Comparison of ENCODE assay signal across 17 cellular contexts in the genomic region with DNA sequence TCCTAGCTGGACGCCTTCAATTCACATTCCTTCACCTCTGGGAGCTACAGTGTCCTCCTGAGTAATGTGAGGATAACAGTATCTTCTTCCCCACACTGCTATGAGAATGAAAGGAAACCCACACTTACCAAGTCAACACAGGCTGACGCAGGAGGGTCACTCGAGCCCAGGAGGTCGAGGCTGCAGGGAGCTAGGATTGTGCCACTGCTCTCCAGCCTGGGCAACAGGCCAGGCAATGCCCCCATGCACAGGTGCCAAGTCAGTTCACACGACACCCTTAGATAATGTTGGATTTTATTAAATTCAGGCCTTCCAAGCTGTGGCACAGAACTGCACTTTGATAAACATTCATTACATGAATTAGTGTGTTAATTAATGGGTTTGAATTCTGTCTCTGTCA. TPM values are rescaled to one million over a fixed set of nuclear protein-coding genes. Genes with fewer than 3 reads are reported as not detected.
A peak's percentile ranks its signal among the peaks of the same experiment; 100 is the strongest.
DNase-seq lines count a peak whose midpoint lies in the region; ATAC-seq, FAIRE-seq and TF ChIP-seq lines count a peak whose summit lies in the region.
"Had no signal": no experiment of that assay in that cellular context is flagged by ENCODE, and none has a peak within 500 bp of the region (broad histone marks: within the 10 kb centered on the region; RNA-seq: fewer than 3 reads in every experiment).

No MANE protein-coding gene starts in this region.

- no peak overlapping the region for H3K27ac Mint-ChIP-seq in activated naive CD4-positive, alpha-beta T cell treated with anti-CD3 and anti-CD28 coated beads, Interleukin-2, amount 10 ng/mL, durations not matched to agents 7 days and 5 days
- H3K27ac Mint-ChIP-seq in activated naive CD4-positive, alpha-beta T cell treated with anti-CD3 and anti-CD28 coated beads for 36 hours: no peak overlapping the region
- H3K27ac Mint-ChIP-seq in astrocyte (ENCODE audit: unreplicated experiment): no peak overlapping the region

- no peaks in the 10 kb centered on the region for H3K79me1 ChIP-seq in neuronal stem cell (ENCODE audit: low read depth, low read length)

- no peak overlapping the region for H3K23ac ChIP-seq in neuronal stem cell (ENCODE audit: low read depth, low read length, poor library complexity)

- peaks cover 5% of the 10 kb centered on the region for H3K4me1 Mint-ChIP-seq in activated naive CD4-positive, alpha-beta T cell treated with anti-CD3 and anti-CD28 coated beads, Interleukin-2, amount 10 ng/mL, durations not matched to agents 7 days and 5 days
- peaks cover 7% of the 10 kb centered on the region for H3K4me1 Mint-ChIP-seq in activated naive CD4-positive, alpha-beta T cell treated with anti-CD3 and anti-CD28 coated beads for 36 hours (ENCODE audit: low read depth)
- peaks cover 11% of the 10 kb centered on the region for H3K4me1 Mint-ChIP-seq in astrocyte (ENCODE audit: low read depth, unreplicated experiment)

- H3K9me3 ChIP-seq in astrocyte (ENCODE audit: insufficient read depth, low read depth, low read length): no peaks in the 10 kb centered on the region
- H3K9me3 ChIP-seq in neuronal stem cell (replicated peaks in 1 of 2; ENCODE audit: control insufficient read depth in 2 of 2, insufficient read depth in 1 of 2, low read depth in 1 of 2, low read length in 2 of 2): no peaks in the 10 kb centered on the region
- H3K9me3 ChIP-seq: SJCRH30 had no signal

- H3K36me3 Mint-ChIP-seq in activated naive CD4-positive, alpha-beta T cell treated with anti-CD3 and anti-CD28 coated beads, Interleukin-2, amount 10 ng/mL, durations not matched to agents 7 days and 5 days: no peaks in the 10 kb centered on the region
- H3K36me3 Mint-ChIP-seq in activated naive CD4-positive, alpha-beta T cell treated with anti-CD3 and anti-CD28 coated beads for 36 hours (ENCODE audit: low read depth): no peaks in the 10 kb centered on the region
- no peaks in the 10 kb centered on the region for H3K36me3 Mint-ChIP-seq in astrocyte (ENCODE audit: low read depth, unreplicated experiment)

- no peak overlapping the region for H3K4ac ChIP-seq in neuronal stem cell (ENCODE audit: low read length)

- TF ChIP-seq CTCF in astrocyte (IDR thresholded peaks at IDR 0.05; ENCODE audit: insufficient read depth, low read depth, low read length): no peak

- H3K4me2 ChIP-seq in astrocyte (ENCODE audit: low read length) (peak overlapping the region; percentile 8), neuronal stem cell (ENCODE audit: insufficient read depth, low read length, poor library complexity, severe bottlenecking) (no peak overlapping the region)

- CTCF ChIA-PET in activated naive CD4-positive, alpha-beta T cell treated with anti-CD3 and anti-CD28 coated beads, Interleukin-2, amount 10 ng/mL, durations not matched to agents 7 days and 5 days (lab: Charles Lee): no interaction called here
- CTCF ChIA-PET in activated naive CD4-positive, alpha-beta T cell treated with anti-CD3 and anti-CD28 coated beads for 36 hours (lab: Charles Lee): no interaction called here

- no peak overlapping the region for H3K4me3 Mint-ChIP-seq in activated naive CD4-positive, alpha-beta T cell treated with anti-CD3 and anti-CD28 coated beads, Interleukin-2, amount 10 ng/mL, durations not matched to agents 7 days and 5 days
- no peak overlapping the region for H3K4me3 Mint-ChIP-seq in activated naive CD4-positive, alpha-beta T cell treated with anti-CD3 and anti-CD28 coated beads for 36 hours
- no peak overlapping the region for H3K4me3 Mint-ChIP-seq in astrocyte (ENCODE audit: unreplicated experiment)

- peaks cover 25% of the 10 kb centered on the region for H3K27me3 ChIP-seq in astrocyte (ENCODE audit: insufficient read depth, low read length)
- peaks cover 0 to 50% (median 0%) of the 10 kb centered on the region in 3 experiments for H3K27me3 ChIP-seq in neuronal stem cell (ENCODE audit: control insufficient read depth in 3 of 3, insufficient read depth in 3 of 3, low read depth in 1 of 3, low read length in 3 of 3)
- H3K27me3 ChIP-seq: SJCRH30 had no signal

- no peak overlapping the region for H3K9ac ChIP-seq in astrocyte (ENCODE audit: low read length)
- H3K9ac ChIP-seq in neuronal stem cell (ENCODE audit: low read depth, low read length, poor library complexity): no peak overlapping the region

- H2BK15ac ChIP-seq in neuronal stem cell (ENCODE audit: low read length): no peak overlapping the region

- H3K36me3 ChIP-seq in astrocyte (ENCODE audit: insufficient read depth, low read length) (no peaks in the 10 kb centered on the region), neuronal stem cell (replicated peaks in 1 of 2; ENCODE audit: control insufficient read depth in 2 of 2, insufficient read depth in 2 of 2, low read length in 2 of 2) (no peaks in the 10 kb centered on the region)
- H3K36me3 ChIP-seq: SJCRH30 had no signal

- H3K27me3 Mint-ChIP-seq in activated naive CD4-positive, alpha-beta T cell treated with anti-CD3 and anti-CD28 coated beads, Interleukin-2, amount 10 ng/mL, durations not matched to agents 7 days and 5 days: peaks cover 32% of the 10 kb centered on the region
- peaks cover 10% of the 10 kb centered on the region for H3K27me3 Mint-ChIP-seq in activated naive CD4-positive, alpha-beta T cell treated with anti-CD3 and anti-CD28 coated beads for 36 hours (ENCODE audit: low read depth)
- H3K27me3 Mint-ChIP-seq in astrocyte (ENCODE audit: low read depth, unreplicated experiment): peaks cover 40% of the 10 kb centered on the region

- H2AK5ac ChIP-seq in neuronal stem cell (ENCODE audit: low read depth, low read length): no peak overlapping the region

- no peaks in the 10 kb centered on the region for H4K20me1 ChIP-seq in astrocyte (ENCODE audit: insufficient read depth, low read length)

- ATAC-seq in GM18907 (IDR thresholded peaks at IDR 0.05; ENCODE audit: unreplicated experiment) (no peak), HG03159 (IDR thresholded peaks at IDR 0.05; ENCODE audit: unreplicated experiment) (no peak)
- ATAC-seq: SK-N-SH treated with all-trans-retinoic acid at 6 μM for 48 hours had no signal

- no peak overlapping the region for H3K4me3 ChIP-seq in astrocyte (ENCODE audit: insufficient read depth, low read depth, low read length)
- no peak overlapping the region for H3K4me3 ChIP-seq in neuronal stem cell (ENCODE audit: low read length in 2 of 2)
- H3K4me3 ChIP-seq: SJCRH30 had no signal

- H2BK12ac ChIP-seq in neuronal stem cell (ENCODE audit: low read length): peak overlapping the region; percentile 87

- no peak for FAIRE-seq in astrocyte (lab: Jason Lieb, UNC)

- no peak overlapping the region for H4K91ac ChIP-seq in neuronal stem cell (ENCODE audit: low read depth, low read length, poor library complexity)

- WGBS in neuronal stem cell (ENCODE audit: extremely low coverage in 2 of 2, insufficient read length in 2 of 2, insufficient replicate concordance in 1 of 2), 2 donors: no CpG with 5 or more reads among the region's 5 CpGs

- H2AFZ ChIP-seq in astrocyte (ENCODE audit: low read depth, low read length) (no peak overlapping the region), neuronal stem cell (ENCODE audit: low read length) (no peak overlapping the region)

- no peak overlapping the region for H2BK120ac ChIP-seq in neuronal stem cell (ENCODE audit: low read depth, low read length)

- peaks cover 9% of the 10 kb centered on the region for H3K4me1 ChIP-seq in astrocyte (ENCODE audit: insufficient read depth, low read length)
- peaks cover 5 to 27% of the 10 kb centered on the region in 2 donors for H3K4me1 ChIP-seq in neuronal stem cell (ENCODE audit: control insufficient read depth in 2 of 2, insufficient read depth in 1 of 2, low read depth in 1 of 2, low read length in 2 of 2)

- H3K27ac ChIP-seq in astrocyte (ENCODE audit: low read depth, low read length) (no peak overlapping the region), neuronal stem cell (replicated peaks; ENCODE audit: low read length) (no peak overlapping the region)
- H3K27ac ChIP-seq: SJCRH30 had no signal

- no peak overlapping the region for H2BK5ac ChIP-seq in neuronal stem cell (ENCODE audit: low read length)

- intact Hi-C loops in activated naive CD4-positive, alpha-beta T cell treated with anti-CD3 and anti-CD28 coated beads for 36 hours (cut with micrococcal nuclease): no loop called here

- peak; percentile 17 for DNase-seq in activated naive CD4-positive, alpha-beta T cell treated with anti-CD3 and anti-CD28 coated beads, Interleukin-2, amount 10 ng/mL, durations not matched to agents 7 days and 5 days
- DNase-seq in activated naive CD4-positive, alpha-beta T cell treated with anti-CD3 and anti-CD28 coated beads for 36 hours: no peak
- DNase-seq in astrocyte (ENCODE audit: low read depth) (no peak), neuronal stem cell (ENCODE audit: low spot score) (no peak)
- no peak for DNase-seq in stimulated activated CD4-positive, alpha-beta T cell treated with anti-CD3 and anti-CD28 coated beads, Interleukin-1b, Interleukin-23, amount 100 ng/mL, for 48 hours
- DNase-seq: GOT3, HCEC 1CT, IMR-90, KG1, MM.1S, NCI-H2029, NCI-H526 treated with DMSO at 0.1 percent for 48 hours, SJCRH30 had no signal

- H3K79me2 ChIP-seq in astrocyte (ENCODE audit: insufficient read depth, low read length): no peaks in the 10 kb centered on the region

- no peak overlapping the region for H3K18ac ChIP-seq in neuronal stem cell (ENCODE audit: low read length)

- H3K14ac ChIP-seq in neuronal stem cell (ENCODE audit: low read length): no peak overlapping the region

- no peak overlapping the region for H4K8ac ChIP-seq in neuronal stem cell (ENCODE audit: low read depth, low read length)

- H3K9me3 Mint-ChIP-seq in activated naive CD4-positive, alpha-beta T cell treated with anti-CD3 and anti-CD28 coated beads, Interleukin-2, amount 10 ng/mL, durations not matched to agents 7 days and 5 days: no peaks in the 10 kb centered on the region
- H3K9me3 Mint-ChIP-seq in activated naive CD4-positive, alpha-beta T cell treated with anti-CD3 and anti-CD28 coated beads for 36 hours: no peaks in the 10 kb centered on the region
- H3K9me3 Mint-ChIP-seq in astrocyte (ENCODE audit: unreplicated experiment): peaks cover 2% of the 10 kb centered on the region

RNA-seq across cellular contexts. Expression of a gene that starts 31.9 kb away (rescaled TPM):
- total RNA-seq in activated naive CD4-positive, alpha-beta T cell treated with anti-CD3 and anti-CD28 coated beads for 36 hours: under 1 TPM; 0.36 to 0.37 TPM
- total RNA-seq in astrocyte: 0.32 and 0.34 TPM in 2 replicates
- polyA plus RNA-seq in neuronal stem cell (2013, experiment 1 of 2): 0.04 TPM
- polyA plus RNA-seq in neuronal stem cell (2013, experiment 2 of 2): 0.01 TPM
- total RNA-seq: A172, IMR-90 had no signal
